Comparison of ENCODE assay signal across 8 cellular contexts in the genomic region with DNA sequence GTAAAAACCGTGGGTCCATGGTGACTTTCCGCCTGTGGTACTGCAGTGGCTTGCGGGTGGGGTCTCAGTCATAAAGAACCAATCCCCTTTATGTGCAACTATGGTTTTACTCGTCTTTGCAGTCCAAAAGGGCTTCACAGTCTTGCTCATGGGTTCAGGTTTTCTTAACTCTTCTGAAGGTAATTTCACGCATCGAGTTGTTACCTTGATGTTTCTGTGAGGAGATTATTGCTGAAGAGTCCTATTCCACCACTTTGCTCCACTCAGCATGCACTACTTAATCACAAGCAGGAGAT. TPM values are rescaled to one million over a fixed set of nuclear protein-coding genes. Genes with fewer than 3 reads are reported as not detected.
DNase-seq lines count a peak whose midpoint lies in the region; ATAC-seq, FAIRE-seq and TF ChIP-seq lines count a peak whose summit lies in the region.

No MANE protein-coding gene starts in this region.

- H4K20me1 ChIP-seq in MM.1S (ENCODE audit: insufficient read depth, low read length) = no peaks in the 10 kb centered on the region

- TF ChIP-seq EP300 in stomach (IDR thresholded peaks at IDR 0.05) = no peak

- H3F3A ChIP-seq in MM.1S (ENCODE audit: insufficient read depth, low read length) = no peaks in the 10 kb centered on the region

- no peak for ATAC-seq in HG03521 (IDR thresholded peaks at IDR 0.05; ENCODE audit: unreplicated experiment)

- intact Hi-C loops in stomach (cut with DNase I; ENCODE audit: low total_unique reads) = no loop called here

- H3K9ac ChIP-seq in MM.1S (ENCODE audit: low read length) (peak overlapping the region; percentile 28; the same call in 1 of the 2 replicates), endodermal cell (ENCODE audit: extremely low read depth, low read length, poor library complexity, severe bottlenecking) (no peak overlapping the region)

- no peaks in the 10 kb centered on the region for H3K4me1 ChIP-seq in MM.1S (ENCODE audit: low read length)
- H3K4me1 ChIP-seq in endodermal cell (ENCODE audit: control insufficient read depth, insufficient read depth, low read length) = no peaks in the 10 kb centered on the region
- peaks cover 0 to 11% (median 4%) of the 10 kb centered on the region in 4 donors for H3K4me1 ChIP-seq in stomach

- TF ChIP-seq CTCF in MM.1S (IDR thresholded peaks at IDR 0.05; ENCODE audit: low read length) (no peak), endodermal cell (conservative IDR thresholded peaks at IDR 0.05) (peak; percentile 7), stomach (IDR thresholded peaks at IDR 0.05) (no peak)

- H3K9me3 ChIP-seq in MM.1S (replicated peaks; ENCODE audit: insufficient read depth, low read length) = no peaks in the 10 kb centered on the region
- no peaks in the 10 kb centered on the region for H3K9me3 ChIP-seq in endodermal cell (ENCODE audit: control insufficient read depth, low read length)
- no peaks in the 10 kb centered on the region for H3K9me3 ChIP-seq in stomach

- TF ChIP-seq POLR2A in stomach (IDR thresholded peaks at IDR 0.05) = no peak

- no peaks in the 10 kb centered on the region for H3K79me2 ChIP-seq in MM.1S (ENCODE audit: low read length)

- FAIRE-seq in frontal cortex (lab: Jason Lieb, UNC) = no peak

- peak overlapping the region; percentile 81 for H3K4me3 Mint-ChIP-seq in T-helper 2 cell treated with Interferon-gamma antibody and Interleukin-4, amounts not matched to agents 5 μg/mL and 100 μg/mL, for 36 hours
- no peak overlapping the region for H3K4me3 Mint-ChIP-seq in endodermal cell

- H3K27me3 Mint-ChIP-seq in T-helper 2 cell treated with Interferon-gamma antibody and Interleukin-4, amounts not matched to agents 5 μg/mL and 100 μg/mL, for 36 hours (ENCODE audit: low read depth) = no peaks in the 10 kb centered on the region
- H3K27me3 Mint-ChIP-seq in endodermal cell (ENCODE audit: insufficient read depth) = no peaks in the 10 kb centered on the region

- H3K4me2 ChIP-seq in MM.1S (ENCODE audit: low read depth, low read length) = peak overlapping the region; percentile 75

- no peak overlapping the region for H3K27ac ChIP-seq in MM.1S (ENCODE audit: low read length)
- H3K27ac ChIP-seq in endodermal cell (ENCODE audit: low read depth, low read length) = no peak overlapping the region
- H3K27ac ChIP-seq in stomach = no peak overlapping the region

- H3K4me1 Mint-ChIP-seq in T-helper 2 cell treated with Interferon-gamma antibody and Interleukin-4, amounts not matched to agents 5 μg/mL and 100 μg/mL, for 36 hours (ENCODE audit: low read depth) = peaks cover 11% of the 10 kb centered on the region
- peaks cover 4% of the 10 kb centered on the region for H3K4me1 Mint-ChIP-seq in endodermal cell

- no peaks in the 10 kb centered on the region for H3K9me2 ChIP-seq in MM.1S (replicated peaks; ENCODE audit: insufficient read depth, low read length)

- peak overlapping the region; percentile 41 for H3K4me3 ChIP-seq in MM.1S (ENCODE audit: low read length)
- H3K4me3 ChIP-seq in endodermal cell (ENCODE audit: low read length) = no peak overlapping the region
- H3K4me3 ChIP-seq in stomach = peak overlapping the region in 3 of 4 donors; percentile 33 to 46 (median 37)

- H2AFZ ChIP-seq in MM.1S (ENCODE audit: low read length) = peak overlapping the region; percentile 79

- H3K9me3 Mint-ChIP-seq in T-helper 2 cell treated with Interferon-gamma antibody and Interleukin-4, amounts not matched to agents 5 μg/mL and 100 μg/mL, for 36 hours = peaks cover 9% of the 10 kb centered on the region
- H3K9me3 Mint-ChIP-seq in endodermal cell = peaks cover 62% of the 10 kb centered on the region

- no peaks in the 10 kb centered on the region for H3K27me3 ChIP-seq in MM.1S (replicated peaks; ENCODE audit: insufficient read depth, low read length)
- no peaks in the 10 kb centered on the region for H3K27me3 ChIP-seq in endodermal cell (ENCODE audit: control insufficient read depth, insufficient read depth, low read length, poor library complexity, severe bottlenecking)
- no peaks in the 10 kb centered on the region for H3K27me3 ChIP-seq in stomach

- no peaks in the 10 kb centered on the region for H3K36me3 ChIP-seq in MM.1S (replicated peaks; ENCODE audit: insufficient read depth, low read length)
- no peaks in the 10 kb centered on the region for H3K36me3 ChIP-seq in endodermal cell (ENCODE audit: control insufficient read depth, insufficient read depth, low read length)
- no peaks in the 10 kb centered on the region for H3K36me3 ChIP-seq in stomach

- DNase-seq in T-helper 2 cell treated with Interferon-gamma antibody and Interleukin-4, amounts not matched to agents 5 μg/mL and 100 μg/mL, for 36 hours (ENCODE audit: low spot score) = no peak
- DNase-seq in T-helper 2 cell = no peak
- no peak for DNase-seq in MM.1S
- DNase-seq in endodermal cell = no peak
- no peak for DNase-seq in stomach
- DNase-seq in frontal cortex (ENCODE audit: low spot score in 2 of 2) = no peak
- DNase-seq in NCI-H69 (lab: John Stamatoyannopoulos, UW) = no peak

- peak overlapping the region; percentile 79 for H3K27ac Mint-ChIP-seq in T-helper 2 cell treated with Interferon-gamma antibody and Interleukin-4, amounts not matched to agents 5 μg/mL and 100 μg/mL, for 36 hours
- H3K27ac Mint-ChIP-seq in endodermal cell = no peak overlapping the region

- H3K36me3 Mint-ChIP-seq in T-helper 2 cell treated with Interferon-gamma antibody and Interleukin-4, amounts not matched to agents 5 μg/mL and 100 μg/mL, for 36 hours (ENCODE audit: low read depth) = peaks cover 2% of the 10 kb centered on the region
- H3K36me3 Mint-ChIP-seq in endodermal cell (ENCODE audit: low read depth) = no peaks in the 10 kb centered on the region

- 49% methylated on average over 5 of the region's 6 CpGs; no CpG with 5 or more reads in 1 of the 2 experiments for WGBS in endodermal cell (ENCODE audit: insufficient coverage in 1 of 2, insufficient read length in 1 of 2), 2 experiments
- 10 to 24% (median 22%) methylated on average over 6 of the region's 6 CpGs for WGBS in stomach, 5 donors

RNA-seq across cellular contexts. Expression of a gene that starts 41.5 kb away (rescaled TPM):
- total RNA-seq in endodermal cell = 1 to 10 TPM; 5.5 to 6.0 TPM
- polyA plus RNA-seq in endodermal cell (2013, experiment 1 of 2) = 1.3 TPM
- polyA plus RNA-seq in endodermal cell (2013, experiment 2 of 2) = 1.0 TPM
- 1 to 10 TPM in 4 of 5 donors, under 1 TPM in 1; 0.29 to 7.1 (median 3.5) TPM for total RNA-seq in stomach
- 1 to 10 TPM; 3.0 to 3.9 (median 3.8) TPM for polyA plus RNA-seq in stomach
- total RNA-seq in frontal cortex = 6.1 TPM

RNA-seq across cellular contexts. Expression of a gene that starts 45.6 kb away (rescaled TPM):
- total RNA-seq in endodermal cell = 10 to 100 TPM; 68.3 to 71.4 TPM
- polyA plus RNA-seq in endodermal cell (2013, experiment 1 of 2) = 105 TPM
- 98.9 TPM for polyA plus RNA-seq in endodermal cell (2013, experiment 2 of 2)
- total RNA-seq in stomach = 10 to 100 TPM in 4 of 5 donors, 1 to 10 TPM in 1; 9.3 to 88.8 (median 19.9) TPM
- 100 to 1,000 TPM; 105 to 123 (median 123) TPM for polyA plus RNA-seq in stomach
- total RNA-seq in frontal cortex = 28.9 TPM
